In genomic region chr4:6263541-6264540, GRCh38 we compare ENCODE assay signal across 8 cellular contexts. TPM values are rescaled to one million over a fixed set of nuclear protein-coding genes. Genes with fewer than 3 reads are reported as not detected.
DNase-seq lines count a peak whose midpoint lies in the region; ATAC-seq and TF ChIP-seq lines count a peak whose summit lies in the region.

No MANE protein-coding gene starts in this region.

- 48% methylated on average over 12 of the region's 18 CpGs for WGBS in right lobe of liver (ENCODE audit: insufficient coverage, low coverage, low lambda C conversion rate, missing lambda C conversion rate)

- no peaks in the 10 kb centered on the region for H3K36me3 ChIP-seq in right lobe of liver

- intact Hi-C loops in right lobe of liver (cut with DNase I), result no loop called here

- H3K4me1 ChIP-seq in right lobe of liver, result no peaks in the 10 kb centered on the region

- no peak for TF ChIP-seq POLR2A in right lobe of liver (IDR thresholded peaks at IDR 0.05)

- H3K9me3 ChIP-seq in right lobe of liver, result no peaks in the 10 kb centered on the region

- ATAC-seq in right lobe of liver, result peak; percentile 59 to 90 (median 72)
- ATAC-seq in HG03521 (IDR thresholded peaks at IDR 0.05; ENCODE audit: unreplicated experiment), result no peak

- peak; percentile 60 for DNase-seq in DMS 273 (lab: John Stamatoyannopoulos, UW; ENCODE audit: unreplicated experiment)
- DNase-seq in DMS 273 treated with DMSO at 0.1 percent for 48 hours (lab: John Stamatoyannopoulos, UW), result no peak
- DNase-seq in T47D (ENCODE audit: low read depth in 1 of 2, low spot score in 1 of 2), result peak; percentile 53 to 77
- peak in 1 of 3 donors; percentile 69 for DNase-seq in right lobe of liver
- DNase-seq in NCI-H2107 (lab: John Stamatoyannopoulos, UW), result no peak
- DNase-seq in dedifferentiated amniotic fluid mesenchymal stem cell (ENCODE audit: extremely low spot score), result no peak

- no peaks in the 10 kb centered on the region for H3K27me3 ChIP-seq in right lobe of liver

- in situ Hi-C loops in T47D (cut with HindIII; ENCODE audit: low pct_unique_long_range_greater_than_20kb, low sequenced_read_pairs), result no loop called here

- H3K4me3 ChIP-seq in right lobe of liver, result no peak overlapping the region

- no peak overlapping the region for H3K27ac ChIP-seq in right lobe of liver

- peak; percentile 48 for TF ChIP-seq CTCF in LNCAP (IDR thresholded peaks at IDR 0.05)
- TF ChIP-seq CTCF in right lobe of liver (IDR thresholded peaks at IDR 0.05), result peak; percentile 22 to 63 (median 46)

RNA-seq across cellular contexts. Expression of gene WFS1, which starts 5.8 kb away (rescaled TPM):
- 10 to 100 TPM; 11.3 to 19.7 (median 15.9) TPM for total RNA-seq in right lobe of liver

Comparison
In these comparisons a context has a peak if more than half of its experiments do, and no peak if none do; other contexts are left out.
1. DNase-seq: peak in DMS 273 (single experiment) and T47D (2 of 2); none in DMS 273 treated with DMSO at 0.1 percent for 48 hours (single experiment), NCI-H2107 (single experiment) and dedifferentiated amniotic fluid mesenchymal stem cell (single experiment).